In genomic region chr11:113773416-113774173, GRCh38 we compare ENCODE assay signal across 8 cellular contexts. TPM values are rescaled to one million over a fixed set of nuclear protein-coding genes. Genes with fewer than 3 reads are reported as not detected.
DNase-seq lines count a peak whose midpoint lies in the region; ATAC-seq, FAIRE-seq and TF ChIP-seq lines count a peak whose summit lies in the region.

TSS of gene ZW10 (minus strand) at chr11:113773692. CDS start at chr11:113773666, 26 bp downstream.

- ATAC-seq in HG03457 (IDR thresholded peaks at IDR 0.05; ENCODE audit: unreplicated experiment), result peak; percentile 96
- peak; percentile 99 for ATAC-seq in activated CD4-positive, alpha-beta T cell treated with anti-CD3 and anti-CD28 coated beads for 36 hours

- H3K4me1 Mint-ChIP-seq in activated CD4-positive, alpha-beta T cell treated with anti-CD3 and anti-CD28 coated beads for 36 hours, result peaks cover 18% of the 10 kb centered on the region

- peak within 1 kb of the TSS; percentile 93 for H3K9ac ChIP-seq in BLaER1

- POLR2A ChIA-PET in activated CD4-positive, alpha-beta T cell treated with anti-CD3 and anti-CD28 coated beads for 36 hours (lab: Charles Lee), result no interaction called here

- H3K27me3 ChIP-seq in BLaER1 (no peaks in the 10 kb centered on the region), kidney epithelial cell (ENCODE audit: control insufficient read depth, insufficient read depth, low read length) (no peaks in the 10 kb centered on the region)

- H3K4me3 Mint-ChIP-seq in activated CD4-positive, alpha-beta T cell treated with anti-CD3 and anti-CD28 coated beads for 36 hours, result peak within 1 kb of the TSS; percentile 98

- peak within 1 kb of the TSS; percentile 91 for H3K27ac ChIP-seq in BLaER1
- H3K27ac ChIP-seq in cingulate gyrus (ENCODE audit: low read depth, low read length), result peak within 1 kb of the TSS; percentile 67

- no peaks in the 10 kb centered on the region; the same call in 1 of the 2 replicates for H4K20me1 ChIP-seq in BLaER1

- TF ChIP-seq CTCF in kidney epithelial cell (IDR thresholded peaks at IDR 0.05; ENCODE audit: insufficient read depth, low read length, poor library complexity, severe bottlenecking), result peak; percentile 84

- CTCF ChIA-PET in activated CD4-positive, alpha-beta T cell treated with anti-CD3 and anti-CD28 coated beads for 36 hours (lab: Charles Lee), result interaction anchor here (0.5 to 1.7 kb wide), 8 partner anchors 9 to 657 kb away, joined by 3 to 6 read pairs (median 4); no protein-coding TSS in a partner anchor

- H3K4me3 ChIP-seq in BLaER1, result peak within 1 kb of the TSS; percentile 91
- peak within 1 kb of the TSS; percentile 97 for H3K4me3 ChIP-seq in kidney epithelial cell (ENCODE audit: low read depth, low read length)

- peaks cover 12% of the 10 kb centered on the region for H3K4me1 ChIP-seq in BLaER1

- no peaks in the 10 kb centered on the region for H3K9me3 Mint-ChIP-seq in activated CD4-positive, alpha-beta T cell treated with anti-CD3 and anti-CD28 coated beads for 36 hours (ENCODE audit: low read depth)

- H3K36me3 ChIP-seq in BLaER1 (peaks cover 30% of the 10 kb centered on the region), kidney epithelial cell (ENCODE audit: control insufficient read depth, insufficient read depth, low read length) (no peaks in the 10 kb centered on the region)

- intact Hi-C loops in activated CD4-positive, alpha-beta T cell treated with anti-CD3 and anti-CD28 coated beads for 36 hours (cut with DNase I, micrococcal nuclease), result loop anchor here (1.0 to 10.0 kb wide), 11 partner anchors 101 to 1549 kb away; partner anchors contain the start of genes PTS (in 2 of the 2), TTC12 (in 2 of the 2), USP28 (in 2 of the 2) and C11orf71 (in 1 of the 2)

- H3K4me2 ChIP-seq in BLaER1, result peak within 1 kb of the TSS; percentile 93

- peak; percentile 69 for DNase-seq in GM19239 (ENCODE audit: insufficient read length, low spot score)
- DNase-seq in NCI-H524 (lab: John Stamatoyannopoulos, UW), result peak; percentile 73 to 94
- DNase-seq in activated CD4-positive, alpha-beta T cell treated with anti-CD3 and anti-CD28 coated beads for 36 hours, result peak; percentile 96
- peak; percentile 85 for DNase-seq in kidney epithelial cell (ENCODE audit: low read depth)
- DNase-seq in stimulated activated CD4-positive, alpha-beta T cell treated with anti-CD3 and anti-CD28 coated beads, Interleukin-15, amount 100 ng/mL, for 48 hours (ENCODE audit: low read depth in 2 of 2), result peak; percentile 85 to 89

- peaks cover 4% of the 10 kb centered on the region for H3K36me3 Mint-ChIP-seq in activated CD4-positive, alpha-beta T cell treated with anti-CD3 and anti-CD28 coated beads for 36 hours (ENCODE audit: low read depth)

- peak within 1 kb of the TSS; percentile 96 for H3K27ac Mint-ChIP-seq in activated CD4-positive, alpha-beta T cell treated with anti-CD3 and anti-CD28 coated beads for 36 hours

- H3K27me3 Mint-ChIP-seq in activated CD4-positive, alpha-beta T cell treated with anti-CD3 and anti-CD28 coated beads for 36 hours, result no peaks in the 10 kb centered on the region

- no peaks in the 10 kb centered on the region for H3K9me3 ChIP-seq in BLaER1

- peak; percentile 97 for FAIRE-seq in GM19239 (lab: Jason Lieb, UNC)

RNA-seq across cellular contexts. Expression of gene ZW10, which starts in this region (rescaled TPM):
- 10 to 100 TPM; 16.9 to 18.5 TPM for total RNA-seq in activated CD4-positive, alpha-beta T cell treated with anti-CD3 and anti-CD28 coated beads for 36 hours
- 19.0 and 25.2 TPM in 2 replicates for total RNA-seq in kidney epithelial cell

Comparison
In these comparisons a context has a peak if more than half of its experiments do, and no peak if none do; other contexts are left out.
1. Peak in every context shown above with its lines: DNase-seq, ATAC-seq, H3K4me3 ChIP-seq and H3K27ac ChIP-seq.